Comparison of ENCODE assay signal across 15 cellular contexts in the genomic region with DNA sequence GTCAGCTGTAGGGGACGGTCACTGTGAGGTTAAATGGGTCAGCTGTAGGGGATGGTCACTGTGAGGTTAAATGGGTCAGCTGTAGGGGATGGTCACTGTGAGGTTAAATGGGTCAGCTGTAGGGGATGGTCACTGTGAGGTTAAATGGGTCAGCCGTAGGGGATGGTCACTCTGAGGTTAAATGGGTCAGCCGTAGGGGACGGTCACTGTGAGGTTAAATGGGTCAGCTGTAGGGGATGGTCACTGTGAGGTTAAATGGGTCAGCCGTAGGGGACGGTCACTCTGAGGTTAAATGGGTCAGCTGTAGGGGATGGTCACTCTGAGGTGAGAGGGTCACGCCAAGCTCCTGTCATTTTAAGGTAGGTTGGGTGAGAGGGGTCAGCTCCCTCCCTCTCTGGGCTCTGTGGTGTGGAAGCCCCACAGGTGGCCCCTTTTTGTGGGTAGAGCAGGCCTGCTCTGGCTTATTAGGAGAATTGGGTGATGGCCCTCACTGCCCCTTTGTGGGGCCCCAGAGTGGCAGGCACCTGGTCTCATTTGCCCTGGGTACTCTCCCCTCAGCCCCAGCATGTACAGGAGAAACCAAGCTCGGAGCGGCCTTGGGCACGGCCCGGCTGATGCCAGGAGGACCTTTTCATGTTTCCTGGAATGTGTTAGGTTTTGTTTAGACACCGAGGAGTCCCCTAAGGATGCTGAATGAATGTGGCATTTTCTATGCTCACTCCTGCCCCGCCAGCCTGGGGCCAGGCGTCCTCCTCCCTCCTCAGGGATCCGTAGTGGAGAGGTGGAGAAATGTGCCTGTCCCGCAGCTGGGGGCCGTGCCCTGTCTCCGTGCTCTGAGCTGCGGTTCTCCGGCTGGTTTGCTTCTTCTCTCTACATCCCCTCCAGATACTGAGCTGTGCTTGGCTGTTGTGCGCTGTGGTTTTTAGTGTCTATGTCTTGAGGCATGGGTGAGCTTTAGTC. TPM values are rescaled to one million over a fixed set of nuclear protein-coding genes. Genes with fewer than 3 reads are reported as not detected.
DNase-seq lines count a peak whose midpoint lies in the region; ATAC-seq and TF ChIP-seq lines count a peak whose summit lies in the region.
"Had no signal": no experiment of that assay in that cellular context is flagged by ENCODE, and none has a peak within 500 bp of the region (broad histone marks: within the 10 kb centered on the region; RNA-seq: fewer than 3 reads in every experiment).

No MANE protein-coding gene starts in this region.

- H3K27ac ChIP-seq in IMR-90 (ENCODE audit: insufficient read depth, low read length): peak overlapping the region; percentile 13; the same call in 1 of the 2 replicates
- H3K27ac ChIP-seq in hepatocyte: no peak overlapping the region
- no peak overlapping the region for H3K27ac ChIP-seq in upper lobe of left lung
- H3K27ac ChIP-seq: thyroid gland, WERI-Rb-1 had no signal

- H4K20me1 ChIP-seq in IMR-90 (ENCODE audit: insufficient read depth, low read length): peaks cover 19% of the 10 kb centered on the region
- no peaks in the 10 kb centered on the region for H4K20me1 ChIP-seq in hepatocyte (ENCODE audit: insufficient read depth, poor library complexity, severe bottlenecking)

- H3K4ac ChIP-seq in IMR-90 (ENCODE audit: low read depth, low read length): no peak overlapping the region

- H2AFZ ChIP-seq in IMR-90 (replicated peaks; ENCODE audit: low read length, poor library complexity): no peak overlapping the region
- no peak overlapping the region for H2AFZ ChIP-seq in hepatocyte

- H3K9me2 ChIP-seq in hepatocyte (replicated peaks; ENCODE audit: insufficient read depth): no peaks in the 10 kb centered on the region

- peaks cover 51% of the 10 kb centered on the region for H3K36me3 ChIP-seq in IMR-90 (ENCODE audit: control insufficient read depth, insufficient read depth, low read length)
- H3K36me3 ChIP-seq in hepatocyte (replicated peaks; ENCODE audit: insufficient read depth, low read depth): no peaks in the 10 kb centered on the region
- H3K36me3 ChIP-seq in upper lobe of left lung: no peaks in the 10 kb centered on the region
- H3K36me3 ChIP-seq: thyroid gland, WERI-Rb-1 had no signal

- H3K79me1 ChIP-seq in IMR-90 (ENCODE audit: low read depth in 1 of 2, low read length in 2 of 2): peaks cover 24 to 56% of the 10 kb centered on the region in 2 experiments

- no peak overlapping the region for H2AK5ac ChIP-seq in IMR-90 (ENCODE audit: low read depth, low read length)

- H3K27me3 Mint-ChIP-seq in activated naive CD8-positive, alpha-beta T cell treated with anti-CD3 and anti-CD28 coated beads, Interleukin-2, amount 10 ng/mL, durations not matched to agents 7 days and 5 days: no peaks in the 10 kb centered on the region
- no peaks in the 10 kb centered on the region for H3K27me3 Mint-ChIP-seq in activated naive CD8-positive, alpha-beta T cell treated with anti-CD3 and anti-CD28 coated beads for 36 hours

- BruUV-seq in IMR-90 (replicated peaks; lab: Mats Ljungman, UMichigan): no TSS peak

- H3K14ac ChIP-seq in IMR-90 (replicated peaks; ENCODE audit: low read depth, low read length): no peak overlapping the region

- DNase-seq in activated naive CD8-positive, alpha-beta T cell treated with anti-CD3 and anti-CD28 coated beads, Interleukin-2, amount 10 ng/mL, durations not matched to agents 7 days and 5 days: no peak
- no peak for DNase-seq in activated naive CD8-positive, alpha-beta T cell treated with anti-CD3 and anti-CD28 coated beads for 36 hours
- DNase-seq in IMR-90 (no peak), hepatocyte (ENCODE audit: low spot score) (peak; percentile 3), upper lobe of left lung (peak; percentile 12 to 69), hippocampal formation (lab: John Stamatoyannopoulos, UW) (no peak), DMS53 treated with DMSO at 0.1 percent for 48 hours (lab: John Stamatoyannopoulos, UW; ENCODE audit: unreplicated experiment) (no peak), amniotic stem cell (lab: John Stamatoyannopoulos, UW) (no peak)
- DNase-seq: cerebellar nuclear complex; effector memory CD8-positive, alpha-beta T cell; immature natural killer cell; NCI-H748 treated with DMSO at 0.1 percent for 48 hours; stimulated activated CD4-positive, alpha-beta T cell treated with anti-CD3 and anti-CD28 coated beads, Interleukin-12 subunit alpha, Interleukin-12 subunit beta, amount 100 ng/mL, for 4 hours; thyroid gland; WERI-Rb-1 had no signal

- no peak overlapping the region for H2BK15ac ChIP-seq in IMR-90 (ENCODE audit: low read depth, low read length)

- H3K9me1 ChIP-seq in IMR-90 (ENCODE audit: insufficient read depth, low read length): peaks cover 6% of the 10 kb centered on the region

- WGBS in IMR-90 (ENCODE audit: extremely low coverage in 2 of 2, insufficient read length in 1 of 2), 2 experiments: no CpG with 5 or more reads among the region's 21 CpGs
- 81% methylated on average over 20 of the region's 21 CpGs for WGBS in hepatocyte (ENCODE audit: low lambda C conversion rate, missing lambda C conversion rate)
- 79 to 84% methylated on average over 18 to 21 of the region's 21 CpGs for WGBS in upper lobe of left lung, 2 donors

- no peak overlapping the region for H4K8ac ChIP-seq in IMR-90 (ENCODE audit: low read depth in 2 of 2, low read length in 2 of 2)

- H3K9me3 ChIP-seq in IMR-90 (ENCODE audit: control insufficient read depth, insufficient read depth, low read length) (no peaks in the 10 kb centered on the region), hepatocyte (ENCODE audit: low read depth) (no peaks in the 10 kb centered on the region), upper lobe of left lung (no peaks in the 10 kb centered on the region)
- H3K9me3 ChIP-seq: thyroid gland had no signal

- H2BK20ac ChIP-seq in IMR-90 (ENCODE audit: low read depth, low read length): no peak overlapping the region

- no peaks in the 10 kb centered on the region for H3K9me3 Mint-ChIP-seq in activated naive CD8-positive, alpha-beta T cell treated with anti-CD3 and anti-CD28 coated beads, Interleukin-2, amount 10 ng/mL, durations not matched to agents 7 days and 5 days
- H3K9me3 Mint-ChIP-seq in activated naive CD8-positive, alpha-beta T cell treated with anti-CD3 and anti-CD28 coated beads for 36 hours: no peaks in the 10 kb centered on the region
- H3K9me3 Mint-ChIP-seq: effector memory CD8-positive, alpha-beta T cell; immature natural killer cell had no signal

- H3K36me3 Mint-ChIP-seq in activated naive CD8-positive, alpha-beta T cell treated with anti-CD3 and anti-CD28 coated beads, Interleukin-2, amount 10 ng/mL, durations not matched to agents 7 days and 5 days: peaks cover 34% of the 10 kb centered on the region
- H3K36me3 Mint-ChIP-seq in activated naive CD8-positive, alpha-beta T cell treated with anti-CD3 and anti-CD28 coated beads for 36 hours: peaks cover 30% of the 10 kb centered on the region

- no peak for TF ChIP-seq EP300 in upper lobe of left lung (IDR thresholded peaks at IDR 0.05)

- H3K27me3 ChIP-seq in IMR-90 (ENCODE audit: control insufficient read depth, insufficient read depth, low read length) (no peaks in the 10 kb centered on the region), hepatocyte (no peaks in the 10 kb centered on the region), upper lobe of left lung (no peaks in the 10 kb centered on the region)
- H3K27me3 ChIP-seq: thyroid gland had no signal

- TF ChIP-seq CTCF in IMR-90 (conservative IDR thresholded peaks at IDR 0.05; ENCODE audit: low read depth, low read length): no peak
- no peak for TF ChIP-seq CTCF in hepatocyte (IDR thresholded peaks at IDR 0.05; ENCODE audit: poor library complexity)
- no peak for TF ChIP-seq CTCF in upper lobe of left lung (IDR thresholded peaks at IDR 0.05)

- in situ Hi-C loops in IMR-90 (cut with MboI; ENCODE audit: low sequenced_read_pairs): no loop called here

- POLR2A ChIA-PET in activated naive CD8-positive, alpha-beta T cell treated with anti-CD3 and anti-CD28 coated beads, Interleukin-2, amount 10 ng/mL, durations not matched to agents 7 days and 5 days (lab: Charles Lee): interaction anchor here (1.1 to 1.3 kb wide), 2 partner anchors 16 to 19 kb away, joined by 4 read pairs; no protein-coding TSS in a partner anchor
- POLR2A ChIA-PET in IMR-90 (lab: Charles Lee; ENCODE audit: unreplicated experiment): no interaction called here

- H4K91ac ChIP-seq in IMR-90 (ENCODE audit: insufficient read depth, low read depth, low read length): no peak overlapping the region

- H3K4me3 Mint-ChIP-seq in activated naive CD8-positive, alpha-beta T cell treated with anti-CD3 and anti-CD28 coated beads, Interleukin-2, amount 10 ng/mL, durations not matched to agents 7 days and 5 days: no peak overlapping the region
- no peak overlapping the region for H3K4me3 Mint-ChIP-seq in activated naive CD8-positive, alpha-beta T cell treated with anti-CD3 and anti-CD28 coated beads for 36 hours
- H3K4me3 Mint-ChIP-seq: effector memory CD8-positive, alpha-beta T cell; immature natural killer cell had no signal

- dilution Hi-C loops in IMR-90 (cut with HindIII; ENCODE audit: low sequenced_read_pairs, unreplicated experiment): no loop called here

- CTCF ChIA-PET in IMR-90 (lab: Yijun Ruan, JAX): interaction anchor here (0.6 kb wide), 1 partner anchor 16 kb away, joined by 4 read pairs; no protein-coding TSS in a partner anchor

- no peak overlapping the region for H2BK5ac ChIP-seq in IMR-90 (ENCODE audit: low read depth, low read length, poor library complexity, severe bottlenecking)

- no peak overlapping the region for H2BK120ac ChIP-seq in IMR-90 (ENCODE audit: low read depth, low read length)

- H3K9ac ChIP-seq in IMR-90 (ENCODE audit: low read depth, low read length): no peak overlapping the region

- H3K56ac ChIP-seq in IMR-90 (ENCODE audit: extremely low read depth, insufficient read depth, low read length): no peak overlapping the region

- H3K23ac ChIP-seq in IMR-90 (ENCODE audit: low read depth, low read length): no peak overlapping the region

- H3K4me2 ChIP-seq in IMR-90 (ENCODE audit: low read depth, low read length): no peak overlapping the region
- H3K4me2 ChIP-seq in hepatocyte: no peak overlapping the region

- no peaks in the 10 kb centered on the region for H3K4me1 ChIP-seq in IMR-90 (ENCODE audit: control insufficient read depth, insufficient read depth, low read length)
- no peaks in the 10 kb centered on the region for H3K4me1 ChIP-seq in hepatocyte (ENCODE audit: insufficient read depth)
- no peaks in the 10 kb centered on the region for H3K4me1 ChIP-seq in upper lobe of left lung
- H3K4me1 ChIP-seq: thyroid gland had no signal

- peaks cover 6% of the 10 kb centered on the region for H3K4me1 Mint-ChIP-seq in activated naive CD8-positive, alpha-beta T cell treated with anti-CD3 and anti-CD28 coated beads, Interleukin-2, amount 10 ng/mL, durations not matched to agents 7 days and 5 days
- H3K4me1 Mint-ChIP-seq in activated naive CD8-positive, alpha-beta T cell treated with anti-CD3 and anti-CD28 coated beads for 36 hours: no peaks in the 10 kb centered on the region
- H3K4me1 Mint-ChIP-seq: immature natural killer cell had no signal

- H3K18ac ChIP-seq in IMR-90 (ENCODE audit: low read depth, low read length): no peak overlapping the region

- H3K79me2 ChIP-seq in hepatocyte: no peaks in the 10 kb centered on the region

- TF ChIP-seq POLR2A in IMR-90 (IDR thresholded peaks at IDR 0.05; ENCODE audit: low read depth, low read length): no peak
- TF ChIP-seq POLR2A in upper lobe of left lung (IDR thresholded peaks at IDR 0.05): no peak

- H3K27ac Mint-ChIP-seq in activated naive CD8-positive, alpha-beta T cell treated with anti-CD3 and anti-CD28 coated beads, Interleukin-2, amount 10 ng/mL, durations not matched to agents 7 days and 5 days: no peak overlapping the region
- H3K27ac Mint-ChIP-seq in activated naive CD8-positive, alpha-beta T cell treated with anti-CD3 and anti-CD28 coated beads for 36 hours: no peak overlapping the region
- H3K27ac Mint-ChIP-seq: effector memory CD8-positive, alpha-beta T cell; immature natural killer cell had no signal

- H4K5ac ChIP-seq in IMR-90 (ENCODE audit: low read depth, low read length): no peak overlapping the region

- H3K4me3 ChIP-seq in IMR-90 (ENCODE audit: insufficient read depth, low read depth, low read length) (no peak overlapping the region), hepatocyte (no peak overlapping the region), upper lobe of left lung (no peak overlapping the region)
- H3K4me3 ChIP-seq: thyroid gland had no signal

- intact Hi-C loops in IMR-90 (cut with micrococcal nuclease): no loop called here

- ATAC-seq in activated naive CD8-positive, alpha-beta T cell treated with anti-CD3 and anti-CD28 coated beads, Interleukin-2, amount 10 ng/mL, durations not matched to agents 7 days and 5 days (ENCODE audit: low read depth): peak; percentile 46
- ATAC-seq in IMR-90 (ENCODE audit: low read depth) (no peak), upper lobe of left lung (ENCODE audit: low FRiP score in 2 of 2) (peak in 1 of 2 donors; percentile 64)
- ATAC-seq: effector memory CD8-positive, alpha-beta T cell had no signal

- TF ChIP-seq RAD21 in IMR-90 (IDR thresholded peaks at IDR 0.05; ENCODE audit: low read length): no peak

- peak overlapping the region; percentile 33 for H2AK9ac ChIP-seq in IMR-90 (replicated peaks; ENCODE audit: low read depth, low read length, poor library complexity)

RNA-seq across cellular contexts. Expression of gene AHRR, which starts 31.4 kb away (rescaled TPM):
- total RNA-seq in activated naive CD8-positive, alpha-beta T cell treated with anti-CD3 and anti-CD28 coated beads, Interleukin-2, amount 10 ng/mL, durations not matched to agents 7 days and 5 days: 10 to 100 TPM; 35.7 to 41.6 TPM
- total RNA-seq in activated naive CD8-positive, alpha-beta T cell treated with anti-CD3 and anti-CD28 coated beads for 36 hours: 10 to 100 TPM; 24.0 to 26.6 TPM
- total RNA-seq in IMR-90 (2012; rRNA removed) (15.6 and 16.7 TPM in 2 replicates), hepatocyte (1.8 and 2.6 TPM in 2 replicates), upper lobe of left lung (1 to 10 TPM; 1.3 to 8.6 (median 4.4) TPM)
- polyA plus RNA-seq in IMR-90 (2012; rRNA removed) (36.1 and 37.1 TPM in 2 replicates), hepatocyte (1.8 and 2.4 TPM in 2 replicates)
- polyA plus RNA-seq in IMR-90 (2012; cell fraction: cytosol; rRNA removed): 24.9 and 33.9 TPM in 2 replicates
- 77.0 and 141 TPM in 2 replicates for polyA plus RNA-seq in IMR-90 (2012; cell fraction: nucleus; rRNA removed; ENCODE audit: low replicate concordance)

Comparison
In these comparisons a context has a peak if more than half of its experiments do, and no peak if none do; other contexts are left out.
1. DNase-seq: peak in hepatocyte (single experiment) and upper lobe of left lung (2 of 2); none in activated naive CD8-positive, alpha-beta T cell treated with anti-CD3 and anti-CD28 coated beads, Interleukin-2, amount 10 ng/mL, durations not matched to agents 7 days and 5 days (single experiment), activated naive CD8-positive, alpha-beta T cell treated with anti-CD3 and anti-CD28 coated beads for 36 hours (single experiment), IMR-90 (single experiment), hippocampal formation (0 of 2), DMS53 treated with DMSO at 0.1 percent for 48 hours (single experiment) and amniotic stem cell (single experiment).